Comparison of ENCODE assay signal across 9 cellular contexts in genomic region chr10:80473096-80473657, GRCh38. TPM values are rescaled to one million over a fixed set of nuclear protein-coding genes. Genes with fewer than 3 reads are reported as not detected.
DNase-seq lines count a peak whose midpoint lies in the region; ATAC-seq and TF ChIP-seq lines count a peak whose summit lies in the region.
"Had no signal": no experiment of that assay in that cellular context is flagged by ENCODE, and none has a peak within 500 bp of the region (broad histone marks: within the 10 kb centered on the region; RNA-seq: fewer than 3 reads in every experiment).

No MANE protein-coding gene starts in this region.

- no peak overlapping the region for H3K4me2 ChIP-seq in mesenchymal stem cell (ENCODE audit: low read length, poor library complexity, severe bottlenecking)

- peak overlapping the region; percentile 92 for H3K27ac Mint-ChIP-seq in activated T-helper 2 cell treated with anti-CD3 and anti-CD28 coated beads, Interferon-gamma antibody, Interleukin-2, Interleukin-4, amounts not matched to agents 10 μg/mL and 5 μg/mL and 100 μg/mL, durations not matched to agents 14 hours and 24 hours and 36 hours

- peak overlapping the region; percentile 33 for H2BK15ac ChIP-seq in mesenchymal stem cell (ENCODE audit: low read depth, poor library complexity, severe bottlenecking)

- peak overlapping the region; percentile 65 for H3K9ac ChIP-seq in mesenchymal stem cell (ENCODE audit: low read length)

- H3K9me3 Mint-ChIP-seq in activated T-helper 2 cell treated with anti-CD3 and anti-CD28 coated beads, Interferon-gamma antibody, Interleukin-2, Interleukin-4, amounts not matched to agents 10 μg/mL and 5 μg/mL and 100 μg/mL, durations not matched to agents 14 hours and 24 hours and 36 hours = peaks cover 6% of the 10 kb centered on the region

- H3K36me3 Mint-ChIP-seq in activated T-helper 2 cell treated with anti-CD3 and anti-CD28 coated beads, Interferon-gamma antibody, Interleukin-2, Interleukin-4, amounts not matched to agents 10 μg/mL and 5 μg/mL and 100 μg/mL, durations not matched to agents 14 hours and 24 hours and 36 hours (ENCODE audit: low read depth) = peaks cover 67% of the 10 kb centered on the region

- peak overlapping the region; percentile 35 for H2BK120ac ChIP-seq in mesenchymal stem cell (ENCODE audit: low read depth, low read length)

- H3K9me3 ChIP-seq in heart left ventricle (peaks cover 0 to 14% (median under 1%) of the 10 kb centered on the region in 12 donors), mesenchymal stem cell (ENCODE audit: control insufficient read depth, low read length) (peaks cover 2% of the 10 kb centered on the region), upper lobe of right lung (no peaks in the 10 kb centered on the region)
- H3K9me3 ChIP-seq: SJCRH30 had no signal

- peak overlapping the region; percentile 60 for H3K4me3 Mint-ChIP-seq in activated T-helper 2 cell treated with anti-CD3 and anti-CD28 coated beads, Interferon-gamma antibody, Interleukin-2, Interleukin-4, amounts not matched to agents 10 μg/mL and 5 μg/mL and 100 μg/mL, durations not matched to agents 14 hours and 24 hours and 36 hours (ENCODE audit: low read depth)

- H2BK5ac ChIP-seq in mesenchymal stem cell (ENCODE audit: low read depth, low read length, poor library complexity, severe bottlenecking) = peak overlapping the region; percentile 2

- H4K91ac ChIP-seq in mesenchymal stem cell (ENCODE audit: low read length) = peak overlapping the region; percentile 94

- TF ChIP-seq POLR2A in heart left ventricle (IDR thresholded peaks at IDR 0.05) = no peak

- H3K27me3 Mint-ChIP-seq in activated T-helper 2 cell treated with anti-CD3 and anti-CD28 coated beads, Interferon-gamma antibody, Interleukin-2, Interleukin-4, amounts not matched to agents 10 μg/mL and 5 μg/mL and 100 μg/mL, durations not matched to agents 14 hours and 24 hours and 36 hours (ENCODE audit: low read depth) = no peaks in the 10 kb centered on the region

- intact Hi-C loops in heart left ventricle (cut with DNase I) (no loop called here), left ventricle myocardium superior (cut with micrococcal nuclease) (no loop called here), upper lobe of right lung (cut with DNase I) (no loop called here)
- intact Hi-C loops in activated T-helper 2 cell treated with anti-CD3 and anti-CD28 coated beads, Interferon-gamma antibody, Interleukin-2, Interleukin-4, amounts not matched to agents 10 μg/mL and 5 μg/mL and 100 μg/mL, durations not matched to agents 14 hours and 24 hours and 36 hours (cut with micrococcal nuclease) = loop anchor here (2.0 to 5.0 kb wide), 2 partner anchors 14 to 271 kb away; no protein-coding TSS in a partner anchor

- H2AK5ac ChIP-seq in mesenchymal stem cell (ENCODE audit: low read length, severe bottlenecking) = peak overlapping the region; percentile 97

- peak overlapping the region in 1 of 2 experiments; percentile 44 for H3K4ac ChIP-seq in mesenchymal stem cell (ENCODE audit: low read depth in 1 of 2, low read length in 2 of 2)

- H3K4me1 ChIP-seq in heart left ventricle = peaks cover 10 to 100% (median 66%) of the 10 kb centered on the region in 12 donors
- H3K4me1 ChIP-seq in mesenchymal stem cell (ENCODE audit: control insufficient read depth, insufficient read depth, low read depth, low read length) = peaks cover 41% of the 10 kb centered on the region
- peaks cover 89% of the 10 kb centered on the region for H3K4me1 ChIP-seq in upper lobe of right lung

- peak overlapping the region; percentile 75 for H4K8ac ChIP-seq in mesenchymal stem cell (ENCODE audit: low read length)

- H3K14ac ChIP-seq in mesenchymal stem cell (ENCODE audit: low read length in 2 of 2) = no peak overlapping the region

- H2BK12ac ChIP-seq in mesenchymal stem cell (ENCODE audit: low read length in 2 of 2) = peak overlapping the region in 1 of 2 experiments; percentile 41

- ATAC-seq in heart left ventricle (no peak), left ventricle myocardium superior (no peak), upper lobe of right lung (peak; percentile 4), GM18873 (IDR thresholded peaks at IDR 0.05; ENCODE audit: low FRiP score, unreplicated experiment) (no peak), omental fat pad (ENCODE audit: low FRiP score) (no peak)

- TF ChIP-seq CTCF in heart left ventricle (IDR thresholded peaks at IDR 0.05) (no peak), upper lobe of right lung (IDR thresholded peaks at IDR 0.05) (no peak), omental fat pad (IDR thresholded peaks at IDR 0.05) (no peak)

- H3K4me3 ChIP-seq in heart left ventricle (no peak overlapping the region), mesenchymal stem cell (ENCODE audit: insufficient read depth in 1 of 2, low read depth in 1 of 2, low read length in 2 of 2) (peak overlapping the region in 1 of 2 experiments; percentile 11), upper lobe of right lung (no peak overlapping the region)
- H3K4me3 ChIP-seq: SJCRH30 had no signal

- DNase-seq in heart left ventricle (no peak), left ventricle myocardium superior (no peak), mesenchymal stem cell (no peak), upper lobe of right lung (no peak), omental fat pad (ENCODE audit: low spot score) (no peak), islet precursor cell (no peak)
- DNase-seq in activated T-helper 2 cell treated with anti-CD3 and anti-CD28 coated beads, Interferon-gamma antibody, Interleukin-2, Interleukin-4, amounts not matched to agents 10 μg/mL and 5 μg/mL and 100 μg/mL, durations not matched to agents 14 hours and 24 hours and 36 hours (ENCODE audit: low spot score) = no peak

- H3K27ac ChIP-seq in heart left ventricle (peak overlapping the region in 8 of 12 donors; percentile 10 to 99 (median 45)), mesenchymal stem cell (ENCODE audit: low read length, poor library complexity, severe bottlenecking) (peak overlapping the region; percentile 85), upper lobe of right lung (peak overlapping the region; percentile 70)
- H3K27ac ChIP-seq: SJCRH30 had no signal

- H3K18ac ChIP-seq in mesenchymal stem cell (ENCODE audit: low read depth in 1 of 2, low read length in 2 of 2) = peak overlapping the region; percentile 27 to 79

- no peaks in the 10 kb centered on the region for H3K79me1 ChIP-seq in mesenchymal stem cell (replicated peaks; ENCODE audit: low read length, poor library complexity, severe bottlenecking)

- peaks cover 0 to 54% (median 16%) of the 10 kb centered on the region in 9 donors for H3K36me3 ChIP-seq in heart left ventricle
- H3K36me3 ChIP-seq in mesenchymal stem cell (ENCODE audit: control insufficient read depth in 1 of 2, insufficient read depth in 2 of 2, low read depth in 1 of 2, low read length in 2 of 2) = peaks cover 44 to 46% of the 10 kb centered on the region in 2 experiments
- peaks cover 35% of the 10 kb centered on the region for H3K36me3 ChIP-seq in upper lobe of right lung

- peaks cover 74% of the 10 kb centered on the region for H3K4me1 Mint-ChIP-seq in activated T-helper 2 cell treated with anti-CD3 and anti-CD28 coated beads, Interferon-gamma antibody, Interleukin-2, Interleukin-4, amounts not matched to agents 10 μg/mL and 5 μg/mL and 100 μg/mL, durations not matched to agents 14 hours and 24 hours and 36 hours (ENCODE audit: low read depth)

- H2AFZ ChIP-seq in mesenchymal stem cell (ENCODE audit: low read depth, low read length) = no peak overlapping the region

- no peaks in the 10 kb centered on the region for H3K27me3 ChIP-seq in heart left ventricle
- no peaks in the 10 kb centered on the region for H3K27me3 ChIP-seq in mesenchymal stem cell (ENCODE audit: control insufficient read depth in 1 of 2, insufficient read depth in 1 of 2, low read length in 2 of 2)
- no peaks in the 10 kb centered on the region for H3K27me3 ChIP-seq in upper lobe of right lung
- H3K27me3 ChIP-seq: SJCRH30 had no signal

- H3K23ac ChIP-seq in mesenchymal stem cell (ENCODE audit: low read length in 2 of 2) = peak overlapping the region in 1 of 2 experiments; percentile 75

- WGBS in heart left ventricle, 4 donors = 63 to 80% (median 76%) methylated on average over 3 of the region's 3 CpGs
- WGBS in mesenchymal stem cell = 94% methylated on average over 3 of the region's 3 CpGs

RNA-seq across cellular contexts. Expression of gene TSPAN14, which starts 19.1 kb away (rescaled TPM):
- 10 to 100 TPM; 24.6 to 71.5 (median 39.6) TPM for total RNA-seq in heart left ventricle
- polyA plus RNA-seq in heart left ventricle = 10 to 100 TPM; 17.4 to 46.3 TPM
- total RNA-seq in left ventricle myocardium superior = 41.2 TPM
- 45.4 and 51.1 TPM in 2 replicates for total RNA-seq in activated T-helper 2 cell treated with anti-CD3 and anti-CD28 coated beads, Interferon-gamma antibody, Interleukin-2, Interleukin-4, amounts not matched to agents 10 μg/mL and 5 μg/mL and 100 μg/mL, durations not matched to agents 14 hours and 24 hours and 36 hours
- polyA plus RNA-seq in mesenchymal stem cell (2013, experiment 1 of 2) = 42.9 TPM
- polyA plus RNA-seq in mesenchymal stem cell (2013, experiment 2 of 2) = 44.5 TPM
- 157 TPM for total RNA-seq in upper lobe of right lung
- 100 to 1,000 TPM in 2 of 4 donors, 10 to 100 TPM in 2; 42.4 to 114 (median 91.6) TPM for total RNA-seq in omental fat pad
